Comparison of ENCODE assay signal across 18 cellular contexts in genomic region chr20:24118781-24119175, GRCh38.
DNase-seq lines count a peak whose midpoint lies in the region; ATAC-seq and TF ChIP-seq lines count a peak whose summit lies in the region.
"Had no signal": no experiment of that assay in that cellular context is flagged by ENCODE, and none has a peak within 500 bp of the region (broad histone marks: within the 10 kb centered on the region; RNA-seq: fewer than 3 reads in every experiment).

No MANE protein-coding gene starts in this region.

- H3K4me1 Mint-ChIP-seq in osteocyte (ENCODE audit: unreplicated experiment): peaks cover 47% of the 10 kb centered on the region

- H3K4me3 ChIP-seq in epithelial cell of esophagus (ENCODE audit: low read length): no peak overlapping the region
- H3K4me3 ChIP-seq: GM12878, GM23338, thyroid gland had no signal

- no peaks in the 10 kb centered on the region for H3K36me3 Mint-ChIP-seq in osteocyte (ENCODE audit: unreplicated experiment)
- H3K36me3 Mint-ChIP-seq: CD4-positive, alpha-beta memory T cell had no signal

- no peak overlapping the region for H3K4me3 Mint-ChIP-seq in osteocyte (ENCODE audit: unreplicated experiment)
- H3K4me3 Mint-ChIP-seq: activated CD4-positive, alpha-beta T cell treated with anti-CD3 and anti-CD28 coated beads, Interleukin-2, amount 10 ng/mL, durations not matched to agents 7 days and 5 days; CD4-positive, alpha-beta memory T cell; GM23338 had no signal

- no peak for ATAC-seq in HG02885 (IDR thresholded peaks at IDR 0.05; ENCODE audit: poor library complexity, unreplicated experiment)
- no peak for ATAC-seq in GM18511 (IDR thresholded peaks at IDR 0.05; ENCODE audit: unreplicated experiment)
- ATAC-seq: GM12878, GM23338 had no signal

- H3K27me3 Mint-ChIP-seq in osteocyte (ENCODE audit: unreplicated experiment): peaks cover 3% of the 10 kb centered on the region

- peak overlapping the region; percentile 25 for H3K27ac Mint-ChIP-seq in osteocyte (ENCODE audit: unreplicated experiment)
- H3K27ac Mint-ChIP-seq: activated CD4-positive, alpha-beta T cell treated with anti-CD3 and anti-CD28 coated beads, Interleukin-2, amount 10 ng/mL, durations not matched to agents 7 days and 5 days; CD4-positive, alpha-beta memory T cell; GM23338 had no signal

- H3K9me3 Mint-ChIP-seq in osteocyte (ENCODE audit: unreplicated experiment): no peaks in the 10 kb centered on the region
- H3K9me3 Mint-ChIP-seq: activated CD4-positive, alpha-beta T cell treated with anti-CD3 and anti-CD28 coated beads, Interleukin-2, amount 10 ng/mL, durations not matched to agents 7 days and 5 days; GM23338 had no signal

- DNase-seq in NCI-H2171 treated with DMSO at 0.1 percent for 48 hours (lab: John Stamatoyannopoulos, UW) (peak; percentile 52), NCI-H2171 (lab: John Stamatoyannopoulos, UW) (no peak), MV-4-11 (lab: John Stamatoyannopoulos, UW) (peak; percentile 15), epithelial cell of esophagus (ENCODE audit: low read depth) (peak; percentile 63), osteocyte (ENCODE audit: extremely low spot score, unreplicated experiment) (no peak), T-helper 2 cell (no peak)
- DNase-seq: activated CD4-positive, alpha-beta T cell treated with anti-CD3 and anti-CD28 coated beads, Interleukin-2, amount 10 ng/mL, durations not matched to agents 7 days and 5 days; activated naive CD4-positive, alpha-beta T cell treated with anti-CD3 and anti-CD28 coated beads, Interleukin-2, amount 50 U/mL, for 16 hours; activated T-cell treated with anti-CD3 and anti-CD28 coated beads for 4 hours; CD4-positive, alpha-beta memory T cell; effector CD8-positive, alpha-beta T cell; mesenchymal stem cell; SHP77; thyroid gland had no signal

- TF ChIP-seq CTCF in epithelial cell of esophagus (IDR thresholded peaks at IDR 0.05; ENCODE audit: insufficient read depth, low read depth, low read length, missing control alignments) (no peak), osteocyte (IDR thresholded peaks at IDR 0.05) (no peak)

Comparison
In these comparisons a context has a peak if more than half of its experiments do, and no peak if none do; other contexts are left out.
1. DNase-seq: peak in NCI-H2171 treated with DMSO at 0.1 percent for 48 hours (single experiment), MV-4-11 (single experiment) and epithelial cell of esophagus (single experiment); none in NCI-H2171 (single experiment), osteocyte (single experiment) and T-helper 2 cell (0 of 5).